ENCODE assay signal across 19 cellular contexts in genomic region chr12:96314723-96315122, GRCh38.
DNase-seq lines count a peak whose midpoint lies in the region; ATAC-seq and TF ChIP-seq lines count a peak whose summit lies in the region.
"Had no signal": no experiment of that assay in that cellular context is flagged by ENCODE, and none has a peak within 500 bp of the region (broad histone marks: within the 10 kb centered on the region; RNA-seq: fewer than 3 reads in every experiment).

No MANE protein-coding gene starts in this region.

- DNase-seq in EH (ENCODE audit: low read depth): peak; percentile 22
- DNase-seq in RWPE2 (ENCODE audit: low spot score): no peak
- no peak for DNase-seq in epithelial cell of prostate (ENCODE audit: low read depth, low spot score)
- no peak for DNase-seq in osteocyte (ENCODE audit: extremely low spot score, unreplicated experiment)
- no peak for DNase-seq in DMS79 (lab: John Stamatoyannopoulos, UW)
- no peak for DNase-seq in omental fat pad (ENCODE audit: low spot score)
- DNase-seq: activated CD4-positive, alpha-beta memory T cell treated with anti-CD3 and anti-CD28 coated beads, Interleukin-2, amount 10 ng/mL, durations not matched to agents 7 days and 5 days; activated T-cell treated with anti-CD3 and anti-CD28 coated beads, Interleukin-2, amount 50 U/mL, for 48 hours; adrenal gland; endodermal cell; GDM1; left colon; NCI-H1092; NCI-H2171 treated with DMSO at 0.1 percent for 48 hours; Peyer's patch; stimulated activated CD4-positive, alpha-beta T cell treated with anti-CD3 and anti-CD28 coated beads, Interleukin-2, amount 100 ng/mL, for 48 hours had no signal

- H3K27ac Mint-ChIP-seq in osteocyte (ENCODE audit: unreplicated experiment): no peak overlapping the region
- H3K27ac Mint-ChIP-seq: activated CD4-positive, alpha-beta memory T cell treated with anti-CD3 and anti-CD28 coated beads, Interleukin-2, amount 10 ng/mL, durations not matched to agents 7 days and 5 days had no signal

- no peaks in the 10 kb centered on the region for H3K9me3 Mint-ChIP-seq in osteocyte (ENCODE audit: unreplicated experiment)
- H3K9me3 Mint-ChIP-seq: activated CD4-positive, alpha-beta memory T cell treated with anti-CD3 and anti-CD28 coated beads, Interleukin-2, amount 10 ng/mL, durations not matched to agents 7 days and 5 days had no signal

- H3K9me3 ChIP-seq in RWPE2 (ENCODE audit: severe bottlenecking): no peaks in the 10 kb centered on the region
- H3K9me3 ChIP-seq: adrenal gland, Peyer's patch had no signal

- peaks cover 12% of the 10 kb centered on the region for H3K4me1 Mint-ChIP-seq in osteocyte (ENCODE audit: unreplicated experiment)

- H3K36me3 ChIP-seq in RWPE2 (ENCODE audit: low read depth): peaks cover 46% of the 10 kb centered on the region
- H3K36me3 ChIP-seq: adrenal gland had no signal

- no peak overlapping the region for H3K4me3 ChIP-seq in RWPE2 (ENCODE audit: severe bottlenecking)
- H3K4me3 ChIP-seq: adrenal gland, Peyer's patch had no signal

- H3K4me1 ChIP-seq in RWPE2 (ENCODE audit: insufficient read depth, poor library complexity, severe bottlenecking): peaks cover 17% of the 10 kb centered on the region
- H3K4me1 ChIP-seq: parathyroid adenoma had no signal

- H3K4me3 Mint-ChIP-seq in osteocyte (ENCODE audit: unreplicated experiment): peak overlapping the region; percentile 26
- H3K4me3 Mint-ChIP-seq: activated CD4-positive, alpha-beta memory T cell treated with anti-CD3 and anti-CD28 coated beads, Interleukin-2, amount 10 ng/mL, durations not matched to agents 7 days and 5 days had no signal

- no peaks in the 10 kb centered on the region for H3K27me3 Mint-ChIP-seq in osteocyte (ENCODE audit: unreplicated experiment)
- H3K27me3 Mint-ChIP-seq: activated CD4-positive, alpha-beta memory T cell treated with anti-CD3 and anti-CD28 coated beads, Interleukin-2, amount 10 ng/mL, durations not matched to agents 7 days and 5 days had no signal

- ATAC-seq in RWPE2 (ENCODE audit: low read depth): no peak
- no peak for ATAC-seq in omental fat pad (ENCODE audit: low FRiP score)
- no peak for ATAC-seq in GM21576 (IDR thresholded peaks at IDR 0.05; ENCODE audit: unreplicated experiment)
- ATAC-seq: left colon, SK-N-SH treated with all-trans-retinoic acid at 6 μM for 48 hours had no signal

- TF ChIP-seq CTCF in RWPE2 (IDR thresholded peaks at IDR 0.05; ENCODE audit: poor library complexity, severe bottlenecking) (no peak), osteocyte (IDR thresholded peaks at IDR 0.05) (no peak), omental fat pad (IDR thresholded peaks at IDR 0.05) (no peak)

- peaks cover 4% of the 10 kb centered on the region for H3K36me3 Mint-ChIP-seq in osteocyte (ENCODE audit: unreplicated experiment)

- peak overlapping the region; percentile 87 for H3K27ac ChIP-seq in RWPE2 (ENCODE audit: poor library complexity, severe bottlenecking)
- H3K27ac ChIP-seq in epithelial cell of prostate: peak overlapping the region; percentile 93
- H3K27ac ChIP-seq: adrenal gland had no signal

- H3K27me3 ChIP-seq in RWPE2 (ENCODE audit: insufficient read depth, poor library complexity, severe bottlenecking): no peaks in the 10 kb centered on the region
- H3K27me3 ChIP-seq: adrenal gland, Peyer's patch had no signal
